In the genomic region with DNA sequence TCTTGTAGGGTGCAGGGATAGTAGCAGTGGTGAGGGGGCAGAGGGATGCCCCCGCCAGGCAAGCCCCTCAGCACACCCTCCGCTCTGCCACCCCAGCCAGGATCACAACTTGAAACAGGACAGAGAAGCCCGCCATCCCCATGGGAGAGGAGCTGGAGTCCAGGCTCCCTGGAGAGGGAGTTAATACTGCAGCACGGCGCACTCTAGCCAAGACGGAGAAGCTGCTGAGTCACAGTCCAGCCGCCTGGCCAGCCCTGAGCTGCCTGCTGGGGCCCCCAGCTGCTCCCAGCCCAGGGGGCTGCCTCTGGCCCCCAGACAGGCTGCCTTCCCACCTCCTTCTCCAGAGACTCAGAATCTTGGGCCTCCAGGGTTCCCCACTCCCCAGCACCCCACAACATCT, we compare ENCODE assay signal across 13 cellular contexts.
DNase-seq lines count a peak whose midpoint lies in the region; ATAC-seq, FAIRE-seq and TF ChIP-seq lines count a peak whose summit lies in the region.
"Had no signal": no experiment of that assay in that cellular context is flagged by ENCODE, and none has a peak within 500 bp of the region (broad histone marks: within the 10 kb centered on the region; RNA-seq: fewer than 3 reads in every experiment).

No MANE protein-coding gene starts in this region.

- H3K4me3 ChIP-seq in astrocyte (ENCODE audit: insufficient read depth, low read depth, low read length): no peak overlapping the region
- H3K4me3 ChIP-seq in testis: no peak overlapping the region
- H3K4me3 ChIP-seq: right lobe of liver had no signal

- H3K36me3 ChIP-seq in astrocyte (ENCODE audit: insufficient read depth, low read length) (no peaks in the 10 kb centered on the region), testis (ENCODE audit: low read depth, missing control alignments) (no peaks in the 10 kb centered on the region)
- H3K36me3 ChIP-seq: right lobe of liver had no signal

- H3K36me3 Mint-ChIP-seq in astrocyte (ENCODE audit: low read depth, unreplicated experiment): peaks cover 4% of the 10 kb centered on the region

- no peak for TF ChIP-seq CTCF in astrocyte (IDR thresholded peaks at IDR 0.05; ENCODE audit: insufficient read depth, low read depth, low read length)
- no peak for TF ChIP-seq CTCF in testis (IDR thresholded peaks at IDR 0.05)

- H3K27ac ChIP-seq in astrocyte (ENCODE audit: low read depth, low read length): no peak overlapping the region
- peak overlapping the region; percentile 72 to 74 for H3K27ac ChIP-seq in testis
- H3K27ac ChIP-seq: right lobe of liver had no signal

- ATAC-seq in HG03442 (IDR thresholded peaks at IDR 0.05; ENCODE audit: unreplicated experiment): no peak

- H3K27ac Mint-ChIP-seq in astrocyte (ENCODE audit: unreplicated experiment): peak overlapping the region; percentile 84

- no peaks in the 10 kb centered on the region for H3K79me2 ChIP-seq in astrocyte (ENCODE audit: insufficient read depth, low read length)

- H3K27me3 ChIP-seq in astrocyte (ENCODE audit: insufficient read depth, low read length) (peaks cover 14% of the 10 kb centered on the region), testis (no peaks in the 10 kb centered on the region)
- H3K27me3 ChIP-seq: right lobe of liver had no signal

- DNase-seq in DMS53 (lab: John Stamatoyannopoulos, UW) (peak; percentile 21), DMS53 treated with DMSO at 0.1 percent for 48 hours (lab: John Stamatoyannopoulos, UW; ENCODE audit: unreplicated experiment) (no peak), astrocyte (ENCODE audit: low read depth) (peak; percentile 48), hepatic stellate cell (ENCODE audit: low spot score) (peak; percentile 66), testis (peak; percentile 79), T1000 (lab: John Stamatoyannopoulos, UW) (no peak)
- DNase-seq in stimulated activated CD4-positive, alpha-beta T cell treated with anti-CD3 and anti-CD28 coated beads, Interleukin-4, amount 100 ng/mL, for 24 hours: no peak
- DNase-seq: activated CD8-positive, alpha-beta memory T cell treated with anti-CD3 and anti-CD28 coated beads for 24 hours; mammary epithelial cell; NCI-H2081; right lobe of liver had no signal

- no peaks in the 10 kb centered on the region for H3K9me3 Mint-ChIP-seq in astrocyte (ENCODE audit: unreplicated experiment)

- H2AFZ ChIP-seq in astrocyte (ENCODE audit: low read depth, low read length): peak overlapping the region; percentile 60

- intact Hi-C loops in testis (cut with DNase I; ENCODE audit: low total_unique reads): no loop called here

- 60 to 61% methylated on average over 6 to 7 of the region's 7 CpGs for WGBS in testis, 2 donors

- peaks cover 22% of the 10 kb centered on the region for H3K4me1 ChIP-seq in astrocyte (ENCODE audit: insufficient read depth, low read length)
- H3K4me1 ChIP-seq in testis: peaks cover 38% of the 10 kb centered on the region
- H3K4me1 ChIP-seq: right lobe of liver had no signal

- H3K9me3 ChIP-seq in astrocyte (ENCODE audit: insufficient read depth, low read depth, low read length) (no peaks in the 10 kb centered on the region), testis (no peaks in the 10 kb centered on the region)
- H3K9me3 ChIP-seq: right lobe of liver had no signal

- H3K27me3 Mint-ChIP-seq in astrocyte (ENCODE audit: low read depth, unreplicated experiment): peaks cover 41% of the 10 kb centered on the region

- H3K4me2 ChIP-seq in astrocyte (ENCODE audit: low read length): peak overlapping the region; percentile 46

- no peak overlapping the region for H3K4me3 Mint-ChIP-seq in astrocyte (ENCODE audit: unreplicated experiment)

- no peak for TF ChIP-seq POLR2A in testis (IDR thresholded peaks at IDR 0.05)

- no peaks in the 10 kb centered on the region for H4K20me1 ChIP-seq in astrocyte (ENCODE audit: insufficient read depth, low read length)

- FAIRE-seq in astrocyte (lab: Jason Lieb, UNC): no peak
- FAIRE-seq: A204.1 had no signal

- H3K4me1 Mint-ChIP-seq in astrocyte (ENCODE audit: low read depth, unreplicated experiment): peaks cover 26% of the 10 kb centered on the region

- H3K9ac ChIP-seq in astrocyte (ENCODE audit: low read length): no peak overlapping the region

Comparison
In these comparisons a context has a peak if more than half of its experiments do, and no peak if none do; other contexts are left out.
1. DNase-seq: peak in DMS53 (single experiment), astrocyte (single experiment), hepatic stellate cell (single experiment) and testis (single experiment); none in DMS53 treated with DMSO at 0.1 percent for 48 hours (single experiment), stimulated activated CD4-positive, alpha-beta T cell treated with anti-CD3 and anti-CD28 coated beads, Interleukin-4, amount 100 ng/mL, for 24 hours (single experiment) and T1000 (single experiment).